In the genomic region with DNA sequence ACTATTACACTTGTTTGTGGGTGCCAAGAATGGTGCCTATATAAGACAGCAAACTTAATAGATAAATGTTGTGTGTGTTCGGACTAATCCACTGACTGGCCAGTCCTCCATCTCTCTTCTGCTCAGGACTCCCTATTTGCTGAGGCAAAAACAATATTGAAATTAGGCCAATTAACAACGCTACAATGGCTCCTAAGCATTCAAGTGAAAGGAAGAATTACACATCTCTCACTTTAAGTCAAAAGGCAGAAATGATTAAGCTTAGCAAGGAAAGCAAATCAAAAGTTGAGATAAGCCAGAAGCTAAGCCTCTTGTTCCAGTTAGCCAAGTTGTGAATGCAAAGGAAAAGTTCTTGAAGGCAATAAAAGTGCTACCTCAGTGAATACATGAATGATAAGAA, we compare ENCODE assay signal across 29 cellular contexts.
"Had no signal": no experiment of that assay in that cellular context is flagged by ENCODE, and none has a peak within 500 bp of the region (broad histone marks: within the 10 kb centered on the region; RNA-seq: fewer than 3 reads in every experiment).

No MANE protein-coding gene starts in this region.

- FAIRE-seq: pancreas, small intestine had no signal

- H3K9me3 ChIP-seq: neutrophil, pancreas, prostate gland, right lobe of liver, sigmoid colon, suprapubic skin, testis, tibial artery, transverse colon, upper lobe of right lung, uterus had no signal

- H3K36me3 Mint-ChIP-seq: natural killer cell treated with Interleukin-12 subunit alpha and Interleukin-12 subunit beta and Interleukin-15 and Interleukin-18, amount 100 ng/mL, for 72 hours; stimulated activated memory B cell treated with anti-CD40 and anti-IgM and Interleukin-4, amounts not matched to agents 10 μg/mL and 1 μg/mL and 100 μg/mL, for 72 hours; type B pancreatic cell had no signal

- DNase-seq: naive thymus-derived CD8-positive, alpha-beta T cell; nephron progenitor cell; nucleus accumbens; pancreas; retina; right cardiac atrium; right lobe of liver; sigmoid colon; small intestine; stimulated activated CD4-positive, alpha-beta T cell treated with anti-CD3 and anti-CD28 coated beads, Interleukin-15, amount 100 ng/mL, for 24 hours; stimulated activated CD4-positive, alpha-beta T cell treated with anti-CD3 and anti-CD28 coated beads, Interleukin-2, amount 100 ng/mL, for 24 hours; stimulated activated CD4-positive, alpha-beta T cell treated with anti-CD3 and anti-CD28 coated beads, Interleukin-2, amount 100 ng/mL, for 48 hours; stimulated activated CD4-positive, alpha-beta T cell treated with anti-CD3 and anti-CD28 coated beads, Interleukin-4, amount 100 ng/mL, for 24 hours; stimulated activated naive CD4-positive, alpha-beta T cell; stimulated activated naive CD8-positive, alpha-beta T cell treated with anti-CD3 and anti-CD28 coated beads, Interleukin-15, amount 100 ng/mL, for 72 hours; stimulated activated naive CD8-positive, alpha-beta T cell treated with anti-CD3 and anti-CD28 coated beads, Interleukin-15, Interleukin-2, amounts not matched to agents 100 U/mL and 50 U/mL, for 24 hours; substantia nigra; testis; tibial artery; transverse colon; upper lobe of right lung; uterus had no signal

- H3K36me3 ChIP-seq: neutrophil, pancreas, prostate gland, right lobe of liver, sigmoid colon, suprapubic skin, tibial artery, transverse colon, upper lobe of right lung, uterus had no signal

- H3K4me1 ChIP-seq: pancreas, prostate gland, sigmoid colon, suprapubic skin, testis, upper lobe of right lung, uterus had no signal

- ATAC-seq: naive thymus-derived CD8-positive, alpha-beta T cell; pancreas; right cardiac atrium; right lobe of liver; stimulated activated memory B cell treated with anti-CD40 and anti-IgM and Interleukin-4, amounts not matched to agents 10 μg/mL and 1 μg/mL and 100 μg/mL, for 72 hours; stimulated activated naive CD8-positive, alpha-beta T cell treated with anti-CD3 and anti-CD28 coated beads, Interleukin-15, amount 100 ng/mL, for 72 hours; stimulated activated naive CD8-positive, alpha-beta T cell treated with anti-CD3 and anti-CD28 coated beads, Interleukin-15, Interleukin-2, amounts not matched to agents 100 U/mL and 50 U/mL, for 24 hours; upper lobe of right lung had no signal

- H3K4me3 Mint-ChIP-seq: naive thymus-derived CD8-positive, alpha-beta T cell; natural killer cell treated with Interleukin-12 subunit alpha and Interleukin-12 subunit beta and Interleukin-15 and Interleukin-18, amount 100 ng/mL, for 72 hours; nephron progenitor cell; neural crest cell; stimulated activated memory B cell treated with anti-CD40 and anti-IgM and Interleukin-4, amounts not matched to agents 10 μg/mL and 1 μg/mL and 100 μg/mL, for 72 hours; stimulated activated naive CD8-positive, alpha-beta T cell treated with anti-CD3 and anti-CD28 coated beads, Interleukin-15, amount 100 ng/mL, for 72 hours; type B pancreatic cell had no signal

- H3K27ac ChIP-seq: neutrophil, pancreas, prostate gland, right lobe of liver, sigmoid colon, suprapubic skin, testis, tibial artery, transverse colon, upper lobe of right lung, uterus had no signal

- H3K27me3 Mint-ChIP-seq: stimulated activated memory B cell treated with anti-CD40 and anti-IgM and Interleukin-4, amounts not matched to agents 10 μg/mL and 1 μg/mL and 100 μg/mL, for 72 hours had no signal

- H3K4me1 Mint-ChIP-seq: nephron progenitor cell; neural crest cell; stimulated activated naive CD8-positive, alpha-beta T cell treated with anti-CD3 and anti-CD28 coated beads, Interleukin-15, amount 100 ng/mL, for 72 hours had no signal

- H3K27me3 ChIP-seq: right lobe of liver, sigmoid colon, suprapubic skin, testis, tibial artery, transverse colon, upper lobe of right lung, uterus had no signal

- H3K27ac Mint-ChIP-seq: naive thymus-derived CD8-positive, alpha-beta T cell; natural killer cell treated with Interleukin-12 subunit alpha and Interleukin-12 subunit beta and Interleukin-15 and Interleukin-18, amount 100 ng/mL, for 72 hours; nephron progenitor cell; stimulated activated memory B cell treated with anti-CD40 and anti-IgM and Interleukin-4, amounts not matched to agents 10 μg/mL and 1 μg/mL and 100 μg/mL, for 72 hours; stimulated activated naive CD8-positive, alpha-beta T cell treated with anti-CD3 and anti-CD28 coated beads, Interleukin-15, amount 100 ng/mL, for 72 hours; type B pancreatic cell had no signal

- H3K4me3 ChIP-seq: pancreas, prostate gland, right lobe of liver, sigmoid colon, suprapubic skin, testis, tibial artery, transverse colon, upper lobe of right lung, uterus had no signal

- H3K9me3 Mint-ChIP-seq: natural killer cell treated with Interleukin-12 subunit alpha and Interleukin-12 subunit beta and Interleukin-15 and Interleukin-18, amount 100 ng/mL, for 72 hours; nephron progenitor cell; neural crest cell; stimulated activated naive CD8-positive, alpha-beta T cell treated with anti-CD3 and anti-CD28 coated beads, Interleukin-15, amount 100 ng/mL, for 72 hours; type B pancreatic cell had no signal
